16 cellular contexts compared by ENCODE assay signal in genomic region chr16:7303014-7303676, GRCh38. TPM values are rescaled to one million over a fixed set of nuclear protein-coding genes. Genes with fewer than 3 reads are reported as not detected.
DNase-seq lines count a peak whose midpoint lies in the region; ATAC-seq lines count a peak whose summit lies in the region.
"Had no signal": no experiment of that assay in that cellular context is flagged by ENCODE, and none has a peak within 500 bp of the region (broad histone marks: within the 10 kb centered on the region; RNA-seq: fewer than 3 reads in every experiment).

No MANE protein-coding gene starts in this region.

- ATAC-seq in sciatic nerve: peak; percentile 68
- ATAC-seq in HG02798 (IDR thresholded peaks at IDR 0.05; ENCODE audit: poor library complexity, unreplicated experiment): no peak
- ATAC-seq in GM21390 (IDR thresholded peaks at IDR 0.05; ENCODE audit: unreplicated experiment): no peak
- no peak for ATAC-seq in HG02588 (IDR thresholded peaks at IDR 0.05; ENCODE audit: unreplicated experiment)
- ATAC-seq: T-cell had no signal

- H3K4me3 ChIP-seq in iPS-18a (ENCODE audit: low read length): peak overlapping the region; percentile 83

- no peaks in the 10 kb centered on the region for H3K9me3 ChIP-seq in iPS-18a (ENCODE audit: control insufficient read depth, low read depth, low read length)

- peak; percentile 46 for DNase-seq in NCI-H1092 (lab: John Stamatoyannopoulos, UW)
- DNase-seq in astrocyte of the hippocampus (ENCODE audit: low read depth, low spot score): peak; percentile 14
- DNase-seq in sciatic nerve (ENCODE audit: low spot score): no peak
- DNase-seq in NCI-H446 treated with DMSO at 0.1 percent for 48 hours (lab: John Stamatoyannopoulos, UW): no peak
- DNase-seq: activated CD4-positive, CD25-positive, alpha-beta regulatory T cell treated with anti-CD3 and anti-CD28 coated beads, Interleukin-2, amount 50 U/mL, for 72 hours; CD4-positive, CD25-positive, alpha-beta regulatory T cell; effector memory CD4-positive, alpha-beta T cell; mammary epithelial cell; NK-92 treated with Interleukin-12 subunit alpha and Interleukin-12 subunit beta, amount 100 ng/mL, for 24 hours; T-cell had no signal

- no peak overlapping the region for H3K27ac ChIP-seq in iPS-18a (ENCODE audit: low read length)

- no peaks in the 10 kb centered on the region for H3K36me3 ChIP-seq in iPS-18a (ENCODE audit: control insufficient read depth, low read depth, low read length)

- H3K9ac ChIP-seq in iPS-18a (ENCODE audit: low read length): peak overlapping the region; percentile 13

- H3K4me1 ChIP-seq in iPS-18a (ENCODE audit: control insufficient read depth, low read depth, low read length): peaks cover 10% of the 10 kb centered on the region

- intact Hi-C loops in sciatic nerve (cut with DNase I): no loop called here

- peaks cover 49% of the 10 kb centered on the region for H3K27me3 ChIP-seq in iPS-18a (ENCODE audit: control insufficient read depth, insufficient read depth, low read length)

RNA-seq across cellular contexts. Expression of gene RBFOX1, which starts 29.5 kb away (rescaled TPM):
- 1.1 TPM for total RNA-seq in sciatic nerve
- total RNA-seq: CD4-positive, CD25-positive, alpha-beta regulatory T cell; HT1080; mammary epithelial cell; renal cortical epithelial cell; T-cell had no signal

Comparison
In these comparisons a context has a peak if more than half of its experiments do, and no peak if none do; other contexts are left out.
1. DNase-seq: peak in NCI-H1092 (single experiment) and astrocyte of the hippocampus (single experiment); none in sciatic nerve (single experiment) and NCI-H446 treated with DMSO at 0.1 percent for 48 hours (single experiment).